Comparison of ENCODE assay signal across 32 cellular contexts in the genomic region with DNA sequence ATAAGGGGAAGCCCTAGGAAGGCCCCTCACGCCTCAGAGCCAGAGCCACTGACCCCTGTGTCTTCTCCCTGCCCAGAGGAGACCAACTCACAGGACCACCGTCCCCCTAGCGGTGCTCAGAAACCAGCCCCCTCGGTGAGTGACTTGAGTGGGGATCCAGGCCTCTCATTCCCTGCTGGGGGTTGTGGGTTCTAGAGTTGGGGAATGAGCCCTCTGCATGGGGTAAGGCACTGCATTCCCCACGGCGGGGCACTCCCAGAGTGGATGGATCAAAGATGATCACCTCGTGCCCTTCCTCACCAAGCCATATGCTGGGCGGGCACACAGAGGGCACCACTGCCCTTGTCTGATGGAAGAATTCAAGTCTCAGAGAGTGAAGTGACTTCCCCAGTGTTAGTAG.
"Had no signal": no experiment of that assay in that cellular context is flagged by ENCODE, and none has a peak within 500 bp of the region (broad histone marks: within the 10 kb centered on the region; RNA-seq: fewer than 3 reads in every experiment).

No MANE protein-coding gene starts in this region.

- H3K27me3 ChIP-seq: brain microvascular endothelial cell, dorsolateral prefrontal cortex, esophagus squamous epithelium, gastroesophageal sphincter, heart right ventricle, hepatocyte had no signal

- ATAC-seq: activated CD4-positive, alpha-beta T cell treated with anti-CD3 and anti-CD28 coated beads for 36 hours; activated CD8-positive, alpha-beta memory T cell treated with anti-CD3 and anti-CD28 coated beads, Interleukin-2, amount 10 ng/mL, durations not matched to agents 7 days and 5 days; activated CD8-positive, alpha-beta T cell treated with anti-CD3 and anti-CD28 coated beads, Interleukin-2, amount 10 ng/mL, durations not matched to agents 7 days and 5 days; activated naive CD4-positive, alpha-beta T cell treated with anti-CD3 and anti-CD28 coated beads, Interleukin-2, amount 50 U/mL, for 72 hours; gastroesophageal sphincter had no signal

- H3K4me2 ChIP-seq: hepatocyte had no signal

- H3K27ac ChIP-seq: brain microvascular endothelial cell, coronary artery, epithelial cell of prostate, esophagus squamous epithelium, gastroesophageal sphincter, heart right ventricle, hepatocyte had no signal

- H3K27me3 Mint-ChIP-seq: activated CD4-positive, alpha-beta memory T cell treated with anti-CD3 and anti-CD28 coated beads for 36 hours; activated CD4-positive, alpha-beta T cell treated with anti-CD3 and anti-CD28 coated beads for 36 hours; activated CD4-positive, alpha-beta T cell treated with anti-CD3 and anti-CD28 coated beads, Interleukin-2, amount 10 ng/mL, durations not matched to agents 24 days and 14 days; activated CD8-positive, alpha-beta memory T cell treated with anti-CD3 and anti-CD28 coated beads, Interleukin-2, amount 10 ng/mL, durations not matched to agents 7 days and 5 days; activated naive CD4-positive, alpha-beta T cell treated with anti-CD3 and anti-CD28 coated beads, Interleukin-2, amount 10 ng/mL, durations not matched to agents 7 days and 5 days; activated naive CD8-positive, alpha-beta T cell treated with anti-CD3 and anti-CD28 coated beads, Interleukin-2, amount 10 ng/mL, durations not matched to agents 7 days and 5 days; central memory CD8-positive, alpha-beta T cell; dendritic cell treated with granulocyte-macrophage colony-stimulating factor and Interleukin-4, amounts not matched to agents 40 ng/mL and 50 ng/mL, for 4 days had no signal

- H3K9me3 ChIP-seq: esophagus squamous epithelium, gastroesophageal sphincter, heart right ventricle had no signal

- H3K9me3 Mint-ChIP-seq: activated CD4-positive, alpha-beta memory T cell treated with anti-CD3 and anti-CD28 coated beads for 36 hours; activated CD4-positive, alpha-beta T cell treated with anti-CD3 and anti-CD28 coated beads, Interleukin-2, amount 10 ng/mL, durations not matched to agents 24 days and 14 days; activated naive CD4-positive, alpha-beta T cell treated with anti-CD3 and anti-CD28 coated beads, Interleukin-2, amount 10 ng/mL, durations not matched to agents 7 days and 5 days; activated naive CD4-positive, alpha-beta T cell treated with anti-CD3 and anti-CD28 coated beads, Interleukin-2, amount 50 U/mL, for 72 hours; activated naive CD8-positive, alpha-beta T cell treated with anti-CD3 and anti-CD28 coated beads, Interleukin-2, amount 10 ng/mL, durations not matched to agents 7 days and 5 days; central memory CD8-positive, alpha-beta T cell; dendritic cell treated with granulocyte-macrophage colony-stimulating factor and Interleukin-4, amounts not matched to agents 40 ng/mL and 50 ng/mL, for 4 days; T-helper 2 cell treated with Interferon-gamma antibody and Interleukin-4, amounts not matched to agents 5 μg/mL and 100 μg/mL, for 36 hours had no signal

- FAIRE-seq: astrocyte, bronchial epithelial cell, endometrium, endothelial cell of umbilical vein had no signal

- H3K4me3 ChIP-seq: coronary artery, dorsolateral prefrontal cortex, esophagus squamous epithelium, gastroesophageal sphincter, heart right ventricle, hepatocyte had no signal

- H3K4me1 Mint-ChIP-seq: central memory CD8-positive, alpha-beta T cell had no signal

- H3K4me3 Mint-ChIP-seq: activated CD4-positive, alpha-beta memory T cell treated with anti-CD3 and anti-CD28 coated beads for 36 hours; activated CD4-positive, alpha-beta T cell treated with anti-CD3 and anti-CD28 coated beads for 36 hours; activated CD4-positive, alpha-beta T cell treated with anti-CD3 and anti-CD28 coated beads, Interleukin-2, amount 10 ng/mL, durations not matched to agents 24 days and 14 days; activated CD8-positive, alpha-beta memory T cell treated with anti-CD3 and anti-CD28 coated beads, Interleukin-2, amount 10 ng/mL, durations not matched to agents 7 days and 5 days; activated CD8-positive, alpha-beta T cell treated with anti-CD3 and anti-CD28 coated beads, Interleukin-2, amount 10 ng/mL, durations not matched to agents 7 days and 5 days; activated naive CD4-positive, alpha-beta T cell treated with anti-CD3 and anti-CD28 coated beads, Interleukin-2, amount 10 ng/mL, durations not matched to agents 7 days and 5 days; activated naive CD8-positive, alpha-beta T cell treated with anti-CD3 and anti-CD28 coated beads, Interleukin-2, amount 10 ng/mL, durations not matched to agents 7 days and 5 days; central memory CD8-positive, alpha-beta T cell; dendritic cell treated with granulocyte-macrophage colony-stimulating factor and Interleukin-4, amounts not matched to agents 40 ng/mL and 50 ng/mL, for 4 days; T-helper 2 cell treated with Interferon-gamma antibody and Interleukin-4, amounts not matched to agents 5 μg/mL and 100 μg/mL, for 36 hours had no signal

- H3K27ac Mint-ChIP-seq: activated CD4-positive, alpha-beta memory T cell treated with anti-CD3 and anti-CD28 coated beads for 36 hours; activated CD8-positive, alpha-beta T cell treated with anti-CD3 and anti-CD28 coated beads, Interleukin-2, amount 10 ng/mL, durations not matched to agents 7 days and 5 days; activated naive CD4-positive, alpha-beta T cell treated with anti-CD3 and anti-CD28 coated beads, Interleukin-2, amount 10 ng/mL, durations not matched to agents 7 days and 5 days; activated naive CD8-positive, alpha-beta T cell treated with anti-CD3 and anti-CD28 coated beads, Interleukin-2, amount 10 ng/mL, durations not matched to agents 7 days and 5 days; dendritic cell treated with granulocyte-macrophage colony-stimulating factor and Interleukin-4, amounts not matched to agents 40 ng/mL and 50 ng/mL, for 4 days; T-helper 2 cell treated with Interferon-gamma antibody and Interleukin-4, amounts not matched to agents 5 μg/mL and 100 μg/mL, for 36 hours had no signal

- H3K36me3 Mint-ChIP-seq: activated naive CD4-positive, alpha-beta T cell treated with anti-CD3 and anti-CD28 coated beads, Interleukin-2, amount 50 U/mL, for 72 hours had no signal

- H3K79me2 ChIP-seq: hepatocyte had no signal

- DNase-seq: activated CD4-positive, alpha-beta memory T cell treated with anti-CD3 and anti-CD28 coated beads for 36 hours; activated CD4-positive, alpha-beta T cell treated with anti-CD3 and anti-CD28 coated beads for 36 hours; activated CD4-positive, alpha-beta T cell treated with anti-CD3 and anti-CD28 coated beads, Interleukin-2, amount 10 ng/mL, durations not matched to agents 24 days and 14 days; activated CD4-positive, CD25-positive, alpha-beta regulatory T cell; activated CD4-positive, CD25-positive, alpha-beta regulatory T cell treated with anti-CD3 and anti-CD28 coated beads, Interleukin-2, amount 50 U/mL, for 72 hours; activated CD8-positive, alpha-beta memory T cell treated with anti-CD3 and anti-CD28 coated beads, Interleukin-2, amount 10 ng/mL, durations not matched to agents 7 days and 5 days; activated CD8-positive, alpha-beta memory T cell treated with anti-CD3 and anti-CD28 coated beads, Interleukin-2, amount 50 U/mL, for 4 hours; activated CD8-positive, alpha-beta T cell treated with anti-CD3 and anti-CD28 coated beads, Interleukin-2, amount 10 ng/mL, durations not matched to agents 7 days and 5 days; activated gamma-delta T cell; activated naive CD4-positive, alpha-beta T cell; activated naive CD4-positive, alpha-beta T cell treated with anti-CD3 and anti-CD28 coated beads, Interleukin-2, amount 10 ng/mL, durations not matched to agents 7 days and 5 days; activated naive CD8-positive, alpha-beta T cell treated with anti-CD3 and anti-CD28 coated beads, Interleukin-2, amount 10 ng/mL, durations not matched to agents 7 days and 5 days; activated T-cell treated with anti-CD3 and anti-CD28 coated beads, Interleukin-2, amount 50 U/mL, for 1 hour; activated T-cell treated with anti-CD3 and anti-CD28 coated beads, Interleukin-2, amount 50 U/mL, for 48 hours; brain microvascular endothelial cell; dorsolateral prefrontal cortex; effector memory CD4-positive, alpha-beta T cell; esophagus squamous epithelium; foreskin melanocyte; heart right ventricle had no signal

- H3K4me1 ChIP-seq: esophagus squamous epithelium, gastroesophageal sphincter had no signal

- H2AFZ ChIP-seq: hepatocyte had no signal
